ENCODE assay signal across 1 cellular context in genomic region chr20:46363874-46364669, GRCh38.
TF ChIP-seq lines count a peak whose summit lies in the region.

No MANE protein-coding gene starts in this region.

TF ChIP-seq in HepG2, 621 proteins besides CTCF, POLR2A, EP300 and RAD21 (continued from another document and continues in another):
- TF ChIP-seq ZFP91 (CRISPR knock-in tag; IDR thresholded peaks at IDR 0.05; ENCODE audit: borderline replicate concordance), result peak; percentile 98; the same call in 1 of the 2 replicates
- no peak for TF ChIP-seq ONECUT2 (CRISPR knock-in tag; IDR thresholded peaks at IDR 0.05)
- TF ChIP-seq RXRA (CRISPR knock-in tag; IDR thresholded peaks at IDR 0.05), result peak; percentile 88; the same call in 1 of the 2 replicates
- TF ChIP-seq DMTF1 (CRISPR knock-in tag; IDR thresholded peaks at IDR 0.05), result no peak
- TF ChIP-seq TRIM22 (IDR thresholded peaks at IDR 0.05), result no peak
- peak; percentile 73 for TF ChIP-seq ZBTB7B (CRISPR knock-in tag; IDR thresholded peaks at IDR 0.05)
- TF ChIP-seq CREBL2 (CRISPR knock-in tag; IDR thresholded peaks at IDR 0.05; ENCODE audit: borderline replicate concordance), result peak; percentile 80; the same call in 1 of the 2 replicates
- TF ChIP-seq ETV5 (CRISPR knock-in tag; IDR thresholded peaks at IDR 0.05; ENCODE audit: borderline replicate concordance), result peak; percentile 90
- peak; percentile 62 for TF ChIP-seq BCL6 (CRISPR knock-in tag; IDR thresholded peaks at IDR 0.05)
- TF ChIP-seq PHF8 (CRISPR knock-in tag; IDR thresholded peaks at IDR 0.05), result peak; percentile 99
- TF ChIP-seq ZNF704 (CRISPR knock-in tag; IDR thresholded peaks at IDR 0.05; ENCODE audit: borderline replicate concordance), result peak; percentile 99
- peak; percentile 76; the same call in 1 of the 2 replicates for TF ChIP-seq HNRNPL (IDR thresholded peaks at IDR 0.05; ENCODE audit: low read depth, low read length)
- TF ChIP-seq ZBTB37 (CRISPR knock-in tag; IDR thresholded peaks at IDR 0.05), result peak; percentile 82
- TF ChIP-seq ZNF773 (CRISPR knock-in tag; IDR thresholded peaks at IDR 0.05; ENCODE audit: borderline replicate concordance), result peak; percentile 97
- 0 out of 2 replicates have a peak, but pooled peaks have one; percentile 64 for TF ChIP-seq ATF2 (CRISPR knock-in tag; IDR thresholded peaks at IDR 0.05)
- TF ChIP-seq ZNF234 (CRISPR knock-in tag; conservative IDR thresholded peaks at IDR 0.05), result no peak
- TF ChIP-seq ZNF775 (CRISPR knock-in tag; IDR thresholded peaks at IDR 0.05; ENCODE audit: borderline replicate concordance), result no peak
- peak; percentile 81; the same call in 1 of the 2 replicates for TF ChIP-seq MTF1 (CRISPR knock-in tag; IDR thresholded peaks at IDR 0.05)
- TF ChIP-seq FOXA1 (IDR thresholded peaks at IDR 0.05), result peak; percentile 58; the same call in 1 of the 2 replicates
- TF ChIP-seq FOXA1 (CRISPR knock-in tag; IDR thresholded peaks at IDR 0.05), result peak; percentile 96
- TF ChIP-seq BATF2 (CRISPR knock-in tag; IDR thresholded peaks at IDR 0.05), result peak; percentile 96
- peak; percentile 61; the same call in 1 of the 2 replicates for TF ChIP-seq RERE (CRISPR knock-in tag; IDR thresholded peaks at IDR 0.05; ENCODE audit: low read depth)
- TF ChIP-seq EEA1 (CRISPR knock-in tag; IDR thresholded peaks at IDR 0.05; ENCODE audit: borderline replicate concordance), result peak; percentile 64; the same call in 1 of the 2 replicates
- TF ChIP-seq YEATS2 (CRISPR knock-in tag; IDR thresholded peaks at IDR 0.05; ENCODE audit: borderline replicate concordance), result peak; percentile 95
- TF ChIP-seq BORCS8-MEF2B (CRISPR knock-in tag; IDR thresholded peaks at IDR 0.05), result peak; percentile 97
- no peak; the same call in 1 of the 2 replicates for TF ChIP-seq ZNF446 (CRISPR knock-in tag; IDR thresholded peaks at IDR 0.05)
- TF ChIP-seq ADNP (CRISPR knock-in tag; IDR thresholded peaks at IDR 0.05), result no peak
- TF ChIP-seq TCF7 (IDR thresholded peaks at IDR 0.05; ENCODE audit: low read depth), result no peak
- peak; percentile 96 for TF ChIP-seq ZNF33B (CRISPR knock-in tag; IDR thresholded peaks at IDR 0.05)
- peak; percentile 94 for TF ChIP-seq ZNF607 (CRISPR knock-in tag; IDR thresholded peaks at IDR 0.05; ENCODE audit: borderline replicate concordance)
- peak; percentile 58 for TF ChIP-seq FOSL1 (CRISPR knock-in tag; IDR thresholded peaks at IDR 0.05; ENCODE audit: borderline replicate concordance)
- peak; percentile 84 for TF ChIP-seq CCDC6 (CRISPR knock-in tag; IDR thresholded peaks at IDR 0.05)
- TF ChIP-seq ZNF343 (CRISPR knock-in tag; IDR thresholded peaks at IDR 0.05), result 0 out of 2 replicates have a peak, but pooled peaks have one; percentile 69
- peak; percentile 99 for TF ChIP-seq ZNF430 (CRISPR knock-in tag; IDR thresholded peaks at IDR 0.05)
- peak; percentile 70 for TF ChIP-seq PAXIP1 (CRISPR knock-in tag; conservative IDR thresholded peaks at IDR 0.05)
- peak; percentile 85; the same call in 1 of the 2 replicates for TF ChIP-seq ARID2 (CRISPR knock-in tag; IDR thresholded peaks at IDR 0.05; ENCODE audit: borderline replicate concordance)
